In genomic region chrX:18101087-18101486, GRCh38 we compare ENCODE assay signal across 24 cellular contexts.
"Had no signal": no experiment of that assay in that cellular context is flagged by ENCODE, and none has a peak within 500 bp of the region (broad histone marks: within the 10 kb centered on the region; RNA-seq: fewer than 3 reads in every experiment).

No MANE protein-coding gene starts in this region.

- H3K27ac Mint-ChIP-seq: dendritic cell treated with granulocyte-macrophage colony-stimulating factor and Interleukin-4, amounts not matched to agents 40 ng/mL and 50 ng/mL, for 4 days; effector memory CD8-positive, alpha-beta T cell; endodermal cell; mesothelial cell of epicardium had no signal

- H3K9me3 Mint-ChIP-seq: dendritic cell treated with granulocyte-macrophage colony-stimulating factor and Interleukin-4, amounts not matched to agents 40 ng/mL and 50 ng/mL, for 4 days; effector memory CD8-positive, alpha-beta T cell had no signal

- H3K4me3 Mint-ChIP-seq: dendritic cell treated with granulocyte-macrophage colony-stimulating factor and Interleukin-4, amounts not matched to agents 40 ng/mL and 50 ng/mL, for 4 days; effector memory CD8-positive, alpha-beta T cell; endodermal cell; mesothelial cell of epicardium had no signal

- H3K9me3 ChIP-seq: colonic mucosa, esophagus squamous epithelium, gastrocnemius medialis, heart right ventricle, left lung, lower lobe of right lung, mucosa of descending colon had no signal

- H3K27me3 ChIP-seq: esophagus squamous epithelium had no signal

- DNase-seq: colonic mucosa; cortex of kidney; effector CD8-positive, alpha-beta T cell; effector memory CD8-positive, alpha-beta T cell; endodermal cell; erythroblast; esophagus squamous epithelium; foreskin fibroblast; foreskin melanocyte; gastrocnemius medialis; glutamatergic neuron; head of caudate nucleus; heart right ventricle; hippocampal formation; left cardiac atrium; left lung; left ventricle myocardium superior; lower lobe of right lung; mesenchymal stem cell; mucosa of descending colon had no signal

- ATAC-seq: effector memory CD8-positive, alpha-beta T cell; esophagus mucosa; gastrocnemius medialis; heart right ventricle; left cardiac atrium; left lung; left ventricle myocardium superior; lower lobe of right lung; mucosa of descending colon had no signal

- H3K27ac ChIP-seq: colonic mucosa, epithelial cell of prostate, esophagus squamous epithelium, gastrocnemius medialis, heart right ventricle, left lung, lower lobe of right lung had no signal

- H3K4me1 ChIP-seq: colonic mucosa, esophagus squamous epithelium, gastrocnemius medialis, heart right ventricle, left lung, lower lobe of right lung had no signal

- H3K4me3 ChIP-seq: colonic mucosa, esophagus squamous epithelium, gastrocnemius medialis, heart right ventricle, left lung, lower lobe of right lung, mucosa of descending colon had no signal

- H3K36me3 ChIP-seq: colonic mucosa, esophagus squamous epithelium, gastrocnemius medialis, heart right ventricle, left lung, lower lobe of right lung had no signal
